In the genomic region with DNA sequence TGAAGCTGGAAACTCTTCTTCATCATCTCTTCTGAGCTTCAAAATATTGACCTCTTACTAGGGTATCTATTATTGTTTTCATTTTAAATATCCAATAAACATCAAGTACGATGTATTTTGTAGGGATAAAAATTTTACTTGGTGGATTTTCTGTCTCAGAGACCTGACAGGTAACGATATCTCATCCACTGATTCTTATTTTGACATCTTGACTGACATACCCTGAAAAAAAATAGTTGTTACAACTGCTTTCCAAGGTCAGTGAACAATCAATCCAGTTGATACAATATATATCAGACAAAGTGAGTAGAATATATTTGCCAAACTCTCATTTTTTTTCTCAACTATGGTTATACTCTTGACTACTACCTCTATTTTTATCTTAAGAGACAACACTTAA, we compare ENCODE assay signal across 32 cellular contexts.
A peak's percentile ranks its signal among the peaks of the same experiment; 100 is the strongest.
DNase-seq lines count a peak whose midpoint lies in the region; FAIRE-seq and TF ChIP-seq lines count a peak whose summit lies in the region.
"Had no signal": no experiment of that assay in that cellular context is flagged by ENCODE, and none has a peak within 500 bp of the region (broad histone marks: within the 10 kb centered on the region; RNA-seq: fewer than 3 reads in every experiment).

No MANE protein-coding gene starts in this region.

- no peaks in the 10 kb centered on the region for H3K79me2 ChIP-seq in astrocyte (ENCODE audit: insufficient read depth, low read length)
- H3K79me2 ChIP-seq in neural cell (replicated peaks; ENCODE audit: insufficient read depth, low read length) = no peaks in the 10 kb centered on the region
- H3K79me2 ChIP-seq in H9 (ENCODE audit: insufficient read depth, low read length) = no peaks in the 10 kb centered on the region

- TF ChIP-seq RAD21 in neural cell (conservative IDR thresholded peaks at IDR 0.05) = no peak

- H3K27me3 Mint-ChIP-seq in astrocyte (ENCODE audit: low read depth, unreplicated experiment) = no peaks in the 10 kb centered on the region
- H3K27me3 Mint-ChIP-seq in H9 (ENCODE audit: low read depth) = no peaks in the 10 kb centered on the region
- H3K27me3 Mint-ChIP-seq: B cell; CD4-positive, alpha-beta memory T cell; CD4-positive, alpha-beta T cell; CD4-positive, CD25-positive, alpha-beta regulatory T cell had no signal

- H3K27me3 ChIP-seq in astrocyte (ENCODE audit: insufficient read depth, low read length) (no peaks in the 10 kb centered on the region), neural cell (ENCODE audit: insufficient read depth, low read depth, low read length) (no peaks in the 10 kb centered on the region), H9 (ENCODE audit: insufficient read depth, low read length) (no peaks in the 10 kb centered on the region)
- H3K27me3 ChIP-seq: BE2C; BLaER1; BLaER1 treated with 17β-estradiol and CSF1 and Interleukin-3, amounts not matched to agents 10 nM and 100 nM had no signal

- no peak overlapping the region for H2BK120ac ChIP-seq in H9 (ENCODE audit: low read depth, low read length, poor library complexity, severe bottlenecking)

- H3K9me3 Mint-ChIP-seq in astrocyte (ENCODE audit: unreplicated experiment) = no peaks in the 10 kb centered on the region
- no peaks in the 10 kb centered on the region for H3K9me3 Mint-ChIP-seq in H9

- H3K4me2 ChIP-seq in astrocyte (ENCODE audit: low read length) (no peak overlapping the region), neural cell (ENCODE audit: low read length) (no peak overlapping the region), H9 (ENCODE audit: insufficient read depth, insufficient read length, low read length) (no peak overlapping the region)
- H3K4me2 ChIP-seq: A549; BLaER1; BLaER1 treated with 17β-estradiol and CSF1 and Interleukin-3, amounts not matched to agents 10 nM and 100 nM had no signal

- H2BK5ac ChIP-seq in H9 (ENCODE audit: insufficient read length, low read length) = no peak overlapping the region

- H3K36me3 ChIP-seq in astrocyte (ENCODE audit: insufficient read depth, low read length) (no peaks in the 10 kb centered on the region), neural cell (ENCODE audit: insufficient read depth, low read length) (no peaks in the 10 kb centered on the region)
- H3K36me3 ChIP-seq: BE2C; BLaER1; BLaER1 treated with 17β-estradiol and CSF1 and Interleukin-3, amounts not matched to agents 10 nM and 100 nM had no signal

- no peak overlapping the region for H2AK5ac ChIP-seq in H9 (ENCODE audit: insufficient read length, low read length)

- H3K4me1 Mint-ChIP-seq in astrocyte (ENCODE audit: low read depth, unreplicated experiment) = no peaks in the 10 kb centered on the region
- H3K4me1 Mint-ChIP-seq in H9 = peaks cover 13 to 15% of the 10 kb centered on the region in 2 experiments
- H3K4me1 Mint-ChIP-seq: B cell; CD14-positive monocyte; CD4-positive, alpha-beta memory T cell; CD4-positive, CD25-positive, alpha-beta regulatory T cell; CD8-positive, alpha-beta memory T cell had no signal

- no peak overlapping the region for H3K14ac ChIP-seq in H9 (ENCODE audit: insufficient read depth, low read length)

- H3T11ph ChIP-seq in H9 (ENCODE audit: low read length) = no peak overlapping the region

- TF ChIP-seq EP300 in neural cell (conservative IDR thresholded peaks at IDR 0.05; ENCODE audit: poor library complexity, severe bottlenecking) = peak; percentile 94

- H3K9me2 ChIP-seq in neural cell (ENCODE audit: insufficient read depth, low read length) = no peaks in the 10 kb centered on the region

- no peak overlapping the region for H2BK20ac ChIP-seq in H9 (ENCODE audit: low read depth, low read length, poor library complexity, severe bottlenecking)

- no peak overlapping the region for H3K4me3 Mint-ChIP-seq in astrocyte (ENCODE audit: unreplicated experiment)
- no peak overlapping the region for H3K4me3 Mint-ChIP-seq in H9
- H3K4me3 Mint-ChIP-seq: B cell; CD14-positive monocyte; CD4-positive, alpha-beta memory T cell; CD4-positive, alpha-beta T cell; CD4-positive, CD25-positive, alpha-beta regulatory T cell; CD8-positive, alpha-beta memory T cell; CD8-positive, alpha-beta T cell had no signal

- H3K23me2 ChIP-seq in H9 (ENCODE audit: insufficient read length, low read depth, low read length, poor library complexity, severe bottlenecking) = no peaks in the 10 kb centered on the region

- no peaks in the 10 kb centered on the region for H3F3A ChIP-seq in neural cell (ENCODE audit: insufficient read depth, low read length, poor library complexity, severe bottlenecking)

- no peak overlapping the region for H2BK12ac ChIP-seq in H9 (ENCODE audit: insufficient read length, low read depth, low read length)

- H3K27ac ChIP-seq in astrocyte (ENCODE audit: low read depth, low read length) (no peak overlapping the region), neural cell (ENCODE audit: low read length) (peak overlapping the region; percentile 2), H9 (ENCODE audit: insufficient read length, low read depth, low read length) (no peak overlapping the region)
- H3K27ac ChIP-seq: 22Rv1; A549; BLaER1; BLaER1 treated with 17β-estradiol and CSF1 and Interleukin-3, amounts not matched to agents 10 nM and 100 nM; C4-2B had no signal

- H3K56ac ChIP-seq in H9 (ENCODE audit: insufficient read length, low read depth, low read length) = no peak overlapping the region

- H3K36me3 Mint-ChIP-seq in astrocyte (ENCODE audit: low read depth, unreplicated experiment) (no peaks in the 10 kb centered on the region), H9 (ENCODE audit: insufficient read depth in 1 of 3, low read depth in 3 of 3) (no peaks in the 10 kb centered on the region)
- H3K36me3 Mint-ChIP-seq: CD14-positive monocyte; CD4-positive, alpha-beta memory T cell; CD4-positive, CD25-positive, alpha-beta regulatory T cell; CD8-positive, alpha-beta memory T cell; CD8-positive, alpha-beta T cell had no signal

- H4K5ac ChIP-seq in H9 (ENCODE audit: insufficient read length, low read depth, low read length) = no peak overlapping the region

- no peak overlapping the region for H4K8ac ChIP-seq in H9 (replicated peaks; ENCODE audit: insufficient read length, low read depth, low read length)

- no peaks in the 10 kb centered on the region for H3K9me3 ChIP-seq in astrocyte (ENCODE audit: insufficient read depth, low read depth, low read length)
- H3K9me3 ChIP-seq in neural cell (ENCODE audit: low read length) = no peaks in the 10 kb centered on the region
- H3K9me3 ChIP-seq in H9 (ENCODE audit: control insufficient read depth, low read depth, low read length) = no peaks in the 10 kb centered on the region
- H3K9me3 ChIP-seq: A549; BE2C; BLaER1; BLaER1 treated with 17β-estradiol and CSF1 and Interleukin-3, amounts not matched to agents 10 nM and 100 nM; Caco-2 had no signal

- H3K23ac ChIP-seq in H9 (ENCODE audit: insufficient read length, low read depth, low read length) = no peak overlapping the region

- no peak overlapping the region for H3K4me3 ChIP-seq in astrocyte (ENCODE audit: insufficient read depth, low read depth, low read length)
- H3K4me3 ChIP-seq in neural cell (ENCODE audit: low read length) = no peak overlapping the region
- H3K4me3 ChIP-seq: A549; BLaER1; BLaER1 treated with 17β-estradiol and CSF1 and Interleukin-3, amounts not matched to agents 10 nM and 100 nM had no signal

- H2AFZ ChIP-seq in astrocyte (ENCODE audit: low read depth, low read length) (no peak overlapping the region), neural cell (ENCODE audit: low read depth, low read length) (no peak overlapping the region), H9 (ENCODE audit: low read length) (no peak overlapping the region)

- H3K9ac ChIP-seq in astrocyte (ENCODE audit: low read length) (no peak overlapping the region), neural cell (ENCODE audit: low read length) (no peak overlapping the region), H9 (ENCODE audit: extremely low read depth, insufficient read length, low read length) (no peak overlapping the region)
- H3K9ac ChIP-seq: BLaER1; BLaER1 treated with 17β-estradiol and CSF1 and Interleukin-3, amounts not matched to agents 10 nM and 100 nM had no signal

- H2BK15ac ChIP-seq in H9 (ENCODE audit: low read depth, low read length) = no peak overlapping the region

- DNase-seq in D721Med (ENCODE audit: insufficient read length, low spot score) = no peak
- DNase-seq in astrocyte (ENCODE audit: low read depth) = no peak
- DNase-seq in NCI-H2171 treated with DMSO at 0.1 percent for 48 hours (lab: John Stamatoyannopoulos, UW) = no peak
- no peak for DNase-seq in H9
- DNase-seq in COR-L47 (lab: John Stamatoyannopoulos, UW) = no peak
- DNase-seq: 8988T; ACHN; AML-193; BE2C; C1 segment of cervical spinal cord; Caco-2; Calu3; CD4-positive, alpha-beta memory T cell; CD4-positive, alpha-beta T cell; CD4-positive, CD25-positive, alpha-beta regulatory T cell; CD8-positive, alpha-beta memory T cell; CD8-positive, alpha-beta T cell; DMS 273 treated with DMSO at 0.1 percent for 48 hours; DMS153; DMS53; DMS79; DMS79 treated with DMSO at 0.1 percent for 48 hours; DND-41; EL had no signal

- FAIRE-seq in D721Med (lab: Jason Lieb, UNC) (peak; percentile 6), astrocyte (lab: Jason Lieb, UNC) (peak; percentile 20)
- FAIRE-seq: A549 had no signal

- no peak overlapping the region for H4K91ac ChIP-seq in H9 (ENCODE audit: insufficient read length, low read depth, low read length)

- H3K79me1 ChIP-seq in H9 (ENCODE audit: insufficient read depth, low read depth, low read length, poor library complexity, severe bottlenecking) = no peaks in the 10 kb centered on the region

- H3K18ac ChIP-seq in H9 (ENCODE audit: insufficient read length, low read depth, low read length) = no peak overlapping the region

- no peaks in the 10 kb centered on the region for H3K4me1 ChIP-seq in astrocyte (ENCODE audit: insufficient read depth, low read length)
- H3K4me1 ChIP-seq in H9 (ENCODE audit: insufficient read depth, low read length) = no peaks in the 10 kb centered on the region
- H3K4me1 ChIP-seq: A549; BE2C; BLaER1; BLaER1 treated with 17β-estradiol and CSF1 and Interleukin-3, amounts not matched to agents 10 nM and 100 nM; Caco-2 had no signal

- no peaks in the 10 kb centered on the region for H4K20me1 ChIP-seq in astrocyte (ENCODE audit: insufficient read depth, low read length)
- H4K20me1 ChIP-seq in neural cell (ENCODE audit: insufficient read depth) = no peaks in the 10 kb centered on the region
- H4K20me1 ChIP-seq in H9 (ENCODE audit: control insufficient read depth, insufficient read depth, insufficient read length) = no peaks in the 10 kb centered on the region
- H4K20me1 ChIP-seq: BLaER1; BLaER1 treated with 17β-estradiol and CSF1 and Interleukin-3, amounts not matched to agents 10 nM and 100 nM had no signal

- H3K27ac Mint-ChIP-seq in astrocyte (ENCODE audit: unreplicated experiment) (no peak overlapping the region), H9 (no peak overlapping the region)
- H3K27ac Mint-ChIP-seq: B cell; CD14-positive monocyte; CD4-positive, alpha-beta memory T cell; CD4-positive, alpha-beta T cell; CD4-positive, CD25-positive, alpha-beta regulatory T cell; CD8-positive, alpha-beta memory T cell; CD8-positive, alpha-beta T cell had no signal

- H3K4ac ChIP-seq in H9 (ENCODE audit: low read depth, low read length) = no peak overlapping the region

- TF ChIP-seq CTCF in D721Med (IDR thresholded peaks at IDR 0.05; ENCODE audit: insufficient read depth, missing control alignments) (no peak), astrocyte (IDR thresholded peaks at IDR 0.05; ENCODE audit: insufficient read depth, low read depth, low read length) (no peak), neural cell (IDR thresholded peaks at IDR 0.05; ENCODE audit: poor library complexity, severe bottlenecking) (no peak), H9 (conservative IDR thresholded peaks at IDR 0.05) (no peak)

- no CpG with 5 or more reads among the region's 2 CpGs for WGBS in H9 (ENCODE audit: extremely low coverage, insufficient read length, low lambda C conversion rate)
